23 cellular contexts compared by ENCODE assay signal in the genomic region with DNA sequence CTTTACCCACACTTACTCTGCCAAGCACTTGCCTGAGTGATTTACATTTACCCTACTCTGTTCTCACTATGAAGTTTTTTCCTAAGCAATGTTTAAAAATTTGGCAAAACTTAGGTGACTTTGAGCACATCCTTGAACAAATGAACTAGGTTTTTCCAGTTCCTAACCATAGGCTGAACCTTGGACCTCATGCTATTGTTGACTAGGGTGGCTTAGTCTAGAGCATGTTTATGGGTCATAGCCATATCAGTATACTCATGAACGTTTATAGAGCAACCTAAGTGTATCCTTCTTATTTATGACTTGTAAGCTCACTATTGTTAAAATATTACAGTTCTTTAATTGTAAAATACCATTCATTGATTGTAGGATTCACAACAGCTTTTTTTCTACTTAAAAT.
DNase-seq lines count a peak whose midpoint lies in the region; ATAC-seq and TF ChIP-seq lines count a peak whose summit lies in the region.
"Had no signal": no experiment of that assay in that cellular context is flagged by ENCODE, and none has a peak within 500 bp of the region (broad histone marks: within the 10 kb centered on the region; RNA-seq: fewer than 3 reads in every experiment).

No MANE protein-coding gene starts in this region.

- H3K79me2 ChIP-seq in GM23338 (replicated peaks; ENCODE audit: insufficient read depth): no peaks in the 10 kb centered on the region

- CTCF ChIA-PET in Panc1 (lab: Charles Lee): no interaction called here

- H3K4me3 ChIP-seq in GM23338: no peak overlapping the region
- no peak overlapping the region for H3K4me3 ChIP-seq in Panc1 (ENCODE audit: low read depth in 2 of 2, low read length in 2 of 2)
- H3K4me3 ChIP-seq: BLaER1, GM12878 had no signal

- H3K27me3 ChIP-seq in GM23338 (ENCODE audit: insufficient read depth) (no peaks in the 10 kb centered on the region), Panc1 (ENCODE audit: control insufficient read depth, insufficient read depth, low read length) (no peaks in the 10 kb centered on the region)
- H3K27me3 ChIP-seq: BE2C, BLaER1 had no signal

- peaks cover 17% of the 10 kb centered on the region for H3K9me2 ChIP-seq in GM23338 (ENCODE audit: insufficient read depth)

- in situ Hi-C loops in Panc1 (cut with HindIII; ENCODE audit: low pct_unique_long_range_greater_than_20kb, low sequenced_read_pairs): no loop called here

- peaks cover 3% of the 10 kb centered on the region; the same call in 2 of the 3 replicates for H3K4me1 Mint-ChIP-seq in GM23338
- H3K4me1 Mint-ChIP-seq: CD14-positive monocyte; CD4-positive, alpha-beta memory T cell; CD4-positive, CD25-positive, alpha-beta regulatory T cell; CD8-positive, alpha-beta memory T cell had no signal

- H3K4me2 ChIP-seq in GM23338: no peak overlapping the region
- H3K4me2 ChIP-seq: BLaER1 had no signal

- no peaks in the 10 kb centered on the region for H3K9me3 Mint-ChIP-seq in GM23338
- H3K9me3 Mint-ChIP-seq: CD4-positive, alpha-beta memory T cell had no signal

- no peak overlapping the region for H3K27ac ChIP-seq in GM23338 (ENCODE audit: low read depth)
- peak overlapping the region; percentile 45; the same call in 1 of the 2 replicates for H3K27ac ChIP-seq in Panc1 (ENCODE audit: low read length)
- H3K27ac ChIP-seq: BLaER1 had no signal

- peak overlapping the region; percentile 38; the same call in 1 of the 2 replicates for H2AFZ ChIP-seq in GM23338

- TF ChIP-seq CTCF in GM23338 (conservative IDR thresholded peaks at IDR 0.05; ENCODE audit: low read depth in 2 of 2) (no peak), Panc1 (IDR thresholded peaks at IDR 0.05) (no peak)

- H3F3A ChIP-seq in GM23338 (replicated peaks; ENCODE audit: low read depth): no peaks in the 10 kb centered on the region

- no peak overlapping the region for H3K4me3 Mint-ChIP-seq in GM23338
- H3K4me3 Mint-ChIP-seq: CD14-positive monocyte; CD4-positive, alpha-beta memory T cell; CD4-positive, CD25-positive, alpha-beta regulatory T cell; CD8-positive, alpha-beta memory T cell had no signal

- H3K36me3 ChIP-seq in GM23338 (ENCODE audit: insufficient read depth) (no peaks in the 10 kb centered on the region), Panc1 (ENCODE audit: control insufficient read depth, insufficient read depth, low read length) (no peaks in the 10 kb centered on the region)
- H3K36me3 ChIP-seq: BE2C, BLaER1 had no signal

- ATAC-seq in GM23338 (no peak), Panc1 (no peak), left colon (peak; percentile 65), GM18858 (IDR thresholded peaks at IDR 0.05; ENCODE audit: unreplicated experiment) (no peak), GM18907 (IDR thresholded peaks at IDR 0.05; ENCODE audit: unreplicated experiment) (no peak)
- ATAC-seq: GM12878 had no signal

- no peaks in the 10 kb centered on the region for H3K36me3 Mint-ChIP-seq in GM23338 (ENCODE audit: low read depth)
- H3K36me3 Mint-ChIP-seq: CD14-positive monocyte; CD4-positive, alpha-beta memory T cell; CD4-positive, CD25-positive, alpha-beta regulatory T cell; CD8-positive, alpha-beta memory T cell had no signal

- POLR2A ChIA-PET in Panc1 (lab: Charles Lee): no interaction called here

- DNase-seq in GM23338 (ENCODE audit: low spot score) (no peak), Panc1 (ENCODE audit: low read depth, low spot score) (no peak), left colon (no peak)
- DNase-seq: 8988T; ACHN; BE2C; C1 segment of cervical spinal cord; CD4-positive, alpha-beta memory T cell; CD4-positive, CD25-positive, alpha-beta regulatory T cell; CD8-positive, alpha-beta memory T cell; COR-L47; DMS 273 treated with DMSO at 0.1 percent for 48 hours; DMS153; DMS53; DMS79; DND-41; EL; GDM1 had no signal

- peaks cover 20% of the 10 kb centered on the region; the same call in 1 of the 2 replicates for H3K9me3 ChIP-seq in Panc1 (ENCODE audit: control insufficient read depth, insufficient read depth, low read depth, low read length)
- H3K9me3 ChIP-seq: BE2C had no signal

- H3K4me1 ChIP-seq in GM23338 (ENCODE audit: insufficient read depth) (no peaks in the 10 kb centered on the region; the same call in 1 of the 2 replicates), Panc1 (ENCODE audit: control insufficient read depth, insufficient read depth, low read length) (no peaks in the 10 kb centered on the region)
- H3K4me1 ChIP-seq: BLaER1 had no signal

- no peaks in the 10 kb centered on the region for H4K20me1 ChIP-seq in GM23338 (replicated peaks; ENCODE audit: insufficient read depth)
- H4K20me1 ChIP-seq: BLaER1 had no signal

- no peaks in the 10 kb centered on the region for H3K27me3 Mint-ChIP-seq in GM23338 (ENCODE audit: insufficient read depth, low read depth, poor library complexity)

- H3K27ac Mint-ChIP-seq in GM23338: no peak overlapping the region
- H3K27ac Mint-ChIP-seq: CD14-positive monocyte; CD4-positive, alpha-beta memory T cell; CD4-positive, CD25-positive, alpha-beta regulatory T cell; CD8-positive, alpha-beta memory T cell had no signal

- BruUV-seq in Panc1 (replicated peaks; lab: Mats Ljungman, UMichigan): no TSS peak

- intact Hi-C loops in Panc1 (cut with micrococcal nuclease; ENCODE audit: unreplicated experiment): no loop called here
- intact Hi-C loops in left colon (cut with DNase I, micrococcal nuclease): no loop called here

TF ChIP-seq in GM23338, 12 proteins besides CTCF, POLR2A, EP300 and RAD21 (continues in another document):
- TF ChIP-seq, protein P1, sequence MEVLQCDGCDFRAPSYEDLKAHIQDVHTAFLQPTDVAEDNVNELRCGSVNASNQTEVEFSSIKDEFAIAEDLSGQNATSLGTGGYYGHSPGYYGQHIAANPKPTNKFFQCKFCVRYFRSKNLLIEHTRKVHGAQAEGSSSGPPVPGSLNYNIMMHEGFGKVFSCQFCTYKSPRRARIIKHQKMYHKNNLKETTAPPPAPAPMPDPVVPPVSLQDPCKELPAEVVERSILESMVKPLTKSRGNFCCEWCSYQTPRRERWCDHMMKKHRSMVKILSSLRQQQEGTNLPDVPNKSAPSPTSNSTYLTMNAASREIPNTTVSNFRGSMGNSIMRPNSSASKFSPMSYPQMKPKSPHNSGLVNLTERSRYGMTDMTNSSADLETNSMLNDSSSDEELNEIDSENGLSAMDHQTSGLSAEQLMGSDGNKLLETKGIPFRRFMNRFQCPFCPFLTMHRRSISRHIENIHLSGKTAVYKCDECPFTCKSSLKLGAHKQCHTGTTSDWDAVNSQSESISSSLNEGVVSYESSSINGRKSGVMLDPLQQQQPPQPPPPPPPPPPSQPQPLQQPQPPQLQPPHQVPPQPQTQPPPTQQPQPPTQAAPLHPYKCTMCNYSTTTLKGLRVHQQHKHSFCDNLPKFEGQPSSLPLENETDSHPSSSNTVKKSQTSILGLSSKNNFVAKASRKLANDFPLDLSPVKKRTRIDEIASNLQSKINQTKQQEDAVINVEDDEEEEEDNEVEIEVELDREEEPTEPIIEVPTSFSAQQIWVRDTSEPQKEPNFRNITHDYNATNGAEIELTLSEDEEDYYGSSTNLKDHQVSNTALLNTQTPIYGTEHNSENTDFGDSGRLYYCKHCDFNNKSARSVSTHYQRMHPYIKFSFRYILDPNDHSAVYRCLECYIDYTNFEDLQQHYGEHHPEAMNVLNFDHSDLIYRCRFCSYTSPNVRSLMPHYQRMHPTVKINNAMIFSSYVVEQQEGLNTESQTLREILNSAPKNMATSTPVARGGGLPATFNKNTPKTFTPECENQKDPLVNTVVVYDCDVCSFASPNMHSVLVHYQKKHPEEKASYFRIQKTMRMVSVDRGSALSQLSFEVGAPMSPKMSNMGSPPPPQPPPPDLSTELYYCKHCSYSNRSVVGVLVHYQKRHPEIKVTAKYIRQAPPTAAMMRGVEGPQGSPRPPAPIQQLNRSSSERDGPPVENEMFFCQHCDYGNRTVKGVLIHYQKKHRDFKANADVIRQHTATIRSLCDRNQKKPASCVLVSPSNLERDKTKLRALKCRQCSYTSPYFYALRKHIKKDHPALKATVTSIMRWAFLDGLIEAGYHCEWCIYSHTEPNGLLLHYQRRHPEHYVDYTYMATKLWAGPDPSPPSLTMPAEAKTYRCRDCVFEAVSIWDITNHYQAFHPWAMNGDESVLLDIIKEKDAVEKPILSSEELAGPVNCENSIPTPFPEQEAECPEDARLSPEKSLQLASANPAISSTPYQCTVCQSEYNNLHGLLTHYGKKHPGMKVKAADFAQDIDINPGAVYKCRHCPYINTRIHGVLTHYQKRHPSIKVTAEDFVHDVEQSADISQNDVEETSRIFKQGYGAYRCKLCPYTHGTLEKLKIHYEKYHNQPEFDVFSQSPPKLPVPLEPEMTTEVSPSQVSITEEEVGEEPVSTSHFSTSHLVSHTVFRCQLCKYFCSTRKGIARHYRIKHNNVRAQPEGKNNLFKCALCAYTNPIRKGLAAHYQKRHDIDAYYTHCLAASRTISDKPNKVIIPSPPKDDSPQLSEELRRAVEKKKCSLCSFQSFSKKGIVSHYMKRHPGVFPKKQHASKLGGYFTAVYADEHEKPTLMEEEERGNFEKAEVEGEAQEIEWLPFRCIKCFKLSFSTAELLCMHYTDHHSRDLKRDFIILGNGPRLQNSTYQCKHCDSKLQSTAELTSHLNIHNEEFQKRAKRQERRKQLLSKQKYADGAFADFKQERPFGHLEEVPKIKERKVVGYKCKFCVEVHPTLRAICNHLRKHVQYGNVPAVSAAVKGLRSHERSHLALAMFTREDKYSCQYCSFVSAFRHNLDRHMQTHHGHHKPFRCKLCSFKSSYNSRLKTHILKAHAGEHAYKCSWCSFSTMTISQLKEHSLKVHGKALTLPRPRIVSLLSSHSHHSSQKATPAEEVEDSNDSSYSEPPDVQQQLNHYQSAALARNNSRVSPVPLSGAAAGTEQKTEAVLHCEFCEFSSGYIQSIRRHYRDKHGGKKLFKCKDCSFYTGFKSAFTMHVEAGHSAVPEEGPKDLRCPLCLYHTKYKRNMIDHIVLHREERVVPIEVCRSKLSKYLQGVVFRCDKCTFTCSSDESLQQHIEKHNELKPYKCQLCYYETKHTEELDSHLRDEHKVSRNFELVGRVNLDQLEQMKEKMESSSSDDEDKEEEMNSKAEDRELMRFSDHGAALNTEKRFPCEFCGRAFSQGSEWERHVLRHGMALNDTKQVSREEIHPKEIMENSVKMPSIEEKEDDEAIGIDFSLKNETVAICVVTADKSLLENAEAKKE (CRISPR knock-in tag; IDR thresholded peaks at IDR 0.05): no peak
